Comparison of ENCODE assay signal across 12 cellular contexts in the genomic region with DNA sequence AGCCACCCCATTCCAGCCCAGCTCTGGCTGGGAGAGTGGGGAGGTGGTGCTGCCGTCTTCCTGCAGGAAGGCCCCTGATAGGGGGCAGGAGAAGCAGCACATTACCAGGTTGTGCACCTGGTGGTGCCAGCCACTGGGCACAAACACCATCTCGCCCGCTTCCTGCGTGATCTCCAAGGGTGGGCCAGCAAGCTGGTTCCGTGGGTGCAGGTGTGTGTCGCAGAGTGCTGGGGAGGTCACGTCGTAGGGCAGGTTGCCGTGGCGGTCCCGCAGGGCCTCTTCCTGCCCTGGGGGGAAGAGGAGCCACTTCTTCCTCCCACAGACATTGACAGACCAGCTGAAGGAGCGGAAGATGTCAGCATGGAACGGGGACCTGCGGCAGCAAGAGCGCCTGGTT. TPM values are rescaled to one million over a fixed set of nuclear protein-coding genes. Genes with fewer than 3 reads are reported as not detected.
DNase-seq lines count a peak whose midpoint lies in the region; ATAC-seq, FAIRE-seq and TF ChIP-seq lines count a peak whose summit lies in the region.
"Had no signal": no experiment of that assay in that cellular context is flagged by ENCODE, and none has a peak within 500 bp of the region (broad histone marks: within the 10 kb centered on the region; RNA-seq: fewer than 3 reads in every experiment).

No MANE protein-coding gene starts in this region.

- no peak for TF ChIP-seq RAD21 in GM12878 (IDR thresholded peaks at IDR 0.05; ENCODE audit: insufficient read depth, low read depth, low read length)

- POLR2A ChIA-PET in GM12878 (lab: Charles Lee): no interaction called here

- intact Hi-C loops in GM12878 (cut with micrococcal nuclease; ENCODE audit: unreplicated experiment): loop anchor here (10.0 kb wide), 1 partner anchor 51 kb away; no protein-coding TSS in a partner anchor
- intact Hi-C loops in esophagus squamous epithelium (cut with DNase I): no loop called here

- TF ChIP-seq POLR2A in GM12878 (IDR thresholded peaks at IDR 0.05; ENCODE audit: low read depth, low read length) (no peak), esophagus squamous epithelium (IDR thresholded peaks at IDR 0.05) (no peak)

- no peak overlapping the region for H4K91ac ChIP-seq in neuronal stem cell (ENCODE audit: low read depth, low read length, poor library complexity)

- RAD21 ChIA-PET in GM12878 (lab: Charles Lee; ENCODE audit: unreplicated experiment): no interaction called here

- H2AK5ac ChIP-seq in neuronal stem cell (ENCODE audit: low read depth, low read length): peak overlapping the region; percentile 50

- no peak overlapping the region for H2BK15ac ChIP-seq in neuronal stem cell (ENCODE audit: low read length)

- SMC1A ChIA-PET in GM12878 (lab: Charles Lee; ENCODE audit: uncharacterized antibody, unreplicated experiment): no interaction called here

- CTCF ChIA-PET in GM12878 (lab: Yijun Ruan, JAX): no interaction called here

- H3K27ac ChIP-seq in Karpas-422 (ENCODE audit: low read length): no peak overlapping the region
- H3K27ac ChIP-seq in GM12878 (ENCODE audit: control insufficient read depth, insufficient read depth): no peak overlapping the region
- H3K27ac ChIP-seq in neuronal stem cell (replicated peaks; ENCODE audit: low read length): no peak overlapping the region
- peak overlapping the region in 1 of 4 donors; percentile 92 for H3K27ac ChIP-seq in esophagus squamous epithelium

- H3K4me3 ChIP-seq in Karpas-422 (ENCODE audit: low read length) (peak overlapping the region; percentile 83; the same call in 1 of the 2 replicates), GM12878 (no peak overlapping the region), neuronal stem cell (ENCODE audit: low read length in 2 of 2) (peak overlapping the region in 1 of 2 donors; percentile 68), esophagus squamous epithelium (no peak overlapping the region), foreskin fibroblast (ENCODE audit: low read depth in 1 of 2, low read length in 2 of 2) (no peak overlapping the region)

- no peaks in the 10 kb centered on the region for H3K27me3 ChIP-seq in Karpas-422 (ENCODE audit: low read length)
- H3K27me3 ChIP-seq in GM12878 (replicated peaks in 1 of 2; ENCODE audit: control insufficient read depth in 2 of 2, insufficient read depth in 2 of 2, low read length in 1 of 2): no peaks in the 10 kb centered on the region
- H3K27me3 ChIP-seq in neuronal stem cell (ENCODE audit: control insufficient read depth in 3 of 3, insufficient read depth in 3 of 3, low read depth in 1 of 3, low read length in 3 of 3): peaks cover 0 to 1% (median 0%) of the 10 kb centered on the region in 3 experiments
- H3K27me3 ChIP-seq in esophagus squamous epithelium: no peaks in the 10 kb centered on the region

- peak overlapping the region; percentile 33 for H3K23ac ChIP-seq in neuronal stem cell (ENCODE audit: low read depth, low read length, poor library complexity)

- BruUV-seq in GM12878 (replicated peaks; lab: Mats Ljungman, UMichigan): no TSS peak

- no peaks in the 10 kb centered on the region for H3K27me3 Mint-ChIP-seq in T-helper 2 cell treated with Interferon-gamma antibody and Interleukin-4, amounts not matched to agents 5 μg/mL and 100 μg/mL, for 36 hours (ENCODE audit: low read depth)

- ATAC-seq in GM12878: no peak
- ATAC-seq in GM21737 (IDR thresholded peaks at IDR 0.05; ENCODE audit: unreplicated experiment): no peak

- H2AFZ ChIP-seq in Karpas-422 (ENCODE audit: low read length) (no peak overlapping the region), GM12878 (ENCODE audit: control insufficient read depth, low read depth, low read length) (no peak overlapping the region), neuronal stem cell (ENCODE audit: low read length) (no peak overlapping the region)

- 96% methylated on average over 15 of the region's 15 CpGs for WGBS in GM12878 (ENCODE audit: insufficient coverage, insufficient replicate concordance, low lambda C conversion rate, missing lambda C conversion rate)
- WGBS in neuronal stem cell (ENCODE audit: extremely low coverage in 2 of 2, insufficient read length in 2 of 2, insufficient replicate concordance in 1 of 2), 2 donors: no CpG with 5 or more reads among the region's 15 CpGs
- 60% methylated on average over 2 of the region's 15 CpGs; no CpG with 5 or more reads in 1 of the 2 donors for WGBS in esophagus squamous epithelium, 2 donors

- H3K4me1 ChIP-seq in Karpas-422 (ENCODE audit: low read length) (peaks cover 48% of the 10 kb centered on the region), GM12878 (ENCODE audit: control insufficient read depth, insufficient read depth, low read length) (peaks cover 3% of the 10 kb centered on the region; the same call in 1 of the 2 replicates), neuronal stem cell (ENCODE audit: control insufficient read depth in 2 of 2, insufficient read depth in 1 of 2, low read depth in 1 of 2, low read length in 2 of 2) (peaks cover 17% of the 10 kb centered on the region in 2 donors), esophagus squamous epithelium (peaks cover 31 to 67% (median 41%) of the 10 kb centered on the region in 3 donors)

- H4K8ac ChIP-seq in neuronal stem cell (ENCODE audit: low read depth, low read length): no peak overlapping the region

- H3K4me1 Mint-ChIP-seq in T-helper 2 cell treated with Interferon-gamma antibody and Interleukin-4, amounts not matched to agents 5 μg/mL and 100 μg/mL, for 36 hours (ENCODE audit: low read depth): peaks cover 17% of the 10 kb centered on the region

- no peak for FAIRE-seq in GM12878 (lab: Jason Lieb, UNC)

- no peak for TF ChIP-seq CTCF in GM12878 (IDR thresholded peaks at IDR 0.05 in 2 of 3, conservative IDR thresholded peaks at IDR 0.05 in 1 of 3; ENCODE audit: control insufficient read depth in 2 of 3, extremely low read depth in 1 of 3, insufficient read depth in 1 of 3, low read depth in 3 of 3, low read length in 3 of 3)
- no peak for TF ChIP-seq CTCF in esophagus squamous epithelium (IDR thresholded peaks at IDR 0.05)
- no peak for TF ChIP-seq CTCF in foreskin fibroblast (IDR thresholded peaks at IDR 0.05; ENCODE audit: low read depth, low read length)

- no peak overlapping the region for H2BK12ac ChIP-seq in neuronal stem cell (ENCODE audit: low read length)

- no peak overlapping the region for H2BK120ac ChIP-seq in neuronal stem cell (ENCODE audit: low read depth, low read length)

- H2BK5ac ChIP-seq in neuronal stem cell (ENCODE audit: low read length): peak overlapping the region; percentile 89

- no peaks in the 10 kb centered on the region for H3K36me3 Mint-ChIP-seq in T-helper 2 cell treated with Interferon-gamma antibody and Interleukin-4, amounts not matched to agents 5 μg/mL and 100 μg/mL, for 36 hours (ENCODE audit: low read depth)

- H3K79me1 ChIP-seq in neuronal stem cell (ENCODE audit: low read depth, low read length): peaks cover 31% of the 10 kb centered on the region

- H3K36me3 ChIP-seq in Karpas-422 (ENCODE audit: insufficient read depth, low read length): no peaks in the 10 kb centered on the region
- peaks cover 0 to 6% of the 10 kb centered on the region in 2 experiments; a peak in 3 of 4 replicates for H3K36me3 ChIP-seq in GM12878 (ENCODE audit: control insufficient read depth in 2 of 2, insufficient read depth in 2 of 2, low read length in 1 of 2)
- H3K36me3 ChIP-seq in neuronal stem cell (replicated peaks in 1 of 2; ENCODE audit: control insufficient read depth in 2 of 2, insufficient read depth in 2 of 2, low read length in 2 of 2): peaks cover 27 to 36% of the 10 kb centered on the region in 2 donors
- peaks cover 0 to 23% (median 12%) of the 10 kb centered on the region in 3 donors for H3K36me3 ChIP-seq in esophagus squamous epithelium

- H3K4me3 Mint-ChIP-seq in T-helper 2 cell treated with Interferon-gamma antibody and Interleukin-4, amounts not matched to agents 5 μg/mL and 100 μg/mL, for 36 hours: peak overlapping the region; percentile 94

- H3K9ac ChIP-seq in Karpas-422 (ENCODE audit: low read length) (no peak overlapping the region), GM12878 (ENCODE audit: control insufficient read depth, insufficient read depth, low read length) (no peak overlapping the region), neuronal stem cell (ENCODE audit: low read depth, low read length, poor library complexity) (no peak overlapping the region)

- no peak overlapping the region for H3K27ac Mint-ChIP-seq in T-helper 2 cell treated with Interferon-gamma antibody and Interleukin-4, amounts not matched to agents 5 μg/mL and 100 μg/mL, for 36 hours

- in situ Hi-C loops in GM12878 (cut with MboI): no loop called here

- H3K9me3 Mint-ChIP-seq in T-helper 2 cell treated with Interferon-gamma antibody and Interleukin-4, amounts not matched to agents 5 μg/mL and 100 μg/mL, for 36 hours: no peaks in the 10 kb centered on the region

- H3K4me2 ChIP-seq in Karpas-422 (ENCODE audit: low read depth, low read length, poor library complexity, severe bottlenecking): peak overlapping the region; percentile 79
- peak overlapping the region; percentile 93; the same call in 1 of the 2 replicates for H3K4me2 ChIP-seq in GM12878 (ENCODE audit: control insufficient read depth, insufficient read depth)
- no peak overlapping the region for H3K4me2 ChIP-seq in neuronal stem cell (ENCODE audit: insufficient read depth, low read length, poor library complexity, severe bottlenecking)

- H3K18ac ChIP-seq in neuronal stem cell (ENCODE audit: low read length): no peak overlapping the region

- H3K4ac ChIP-seq in neuronal stem cell (ENCODE audit: low read length): no peak overlapping the region

- H3K79me2 ChIP-seq in Karpas-422 (ENCODE audit: low read length) (peaks cover 48% of the 10 kb centered on the region), GM12878 (ENCODE audit: control insufficient read depth, insufficient read depth, low read length) (peaks cover 31% of the 10 kb centered on the region)

- no peak for TF ChIP-seq EP300 in GM12878 (IDR thresholded peaks at IDR 0.05; ENCODE audit: borderline replicate concordance in 1 of 2, control insufficient read depth in 1 of 2, low read depth in 2 of 2, low read length in 2 of 2)

- H3K9me3 ChIP-seq in Karpas-422 (ENCODE audit: low read length) (no peaks in the 10 kb centered on the region), GM12878 (replicated peaks; ENCODE audit: control insufficient read depth, insufficient read depth, low read length) (no peaks in the 10 kb centered on the region), neuronal stem cell (replicated peaks in 1 of 2; ENCODE audit: control insufficient read depth in 2 of 2, insufficient read depth in 1 of 2, low read depth in 1 of 2, low read length in 2 of 2) (no peaks in the 10 kb centered on the region), esophagus squamous epithelium (no peaks in the 10 kb centered on the region)

- DNase-seq in T-helper 2 cell treated with Interferon-gamma antibody and Interleukin-4, amounts not matched to agents 5 μg/mL and 100 μg/mL, for 36 hours (ENCODE audit: low spot score): no peak
- no peak for DNase-seq in T-helper 2 cell
- no peak for DNase-seq in Karpas-422
- no peak for DNase-seq in GM12878 (ENCODE audit: low read depth, low spot score)
- DNase-seq in neuronal stem cell (ENCODE audit: low spot score): no peak
- DNase-seq in esophagus squamous epithelium (lab: John Stamatoyannopoulos, UW): no peak
- DNase-seq in foreskin fibroblast: no peak
- DNase-seq: activated CD4-positive, CD25-positive, alpha-beta regulatory T cell; NCI-H1048; NCI-H446 treated with DMSO at 0.1 percent for 48 hours; Right ventricle myocardium superior had no signal

- H3K14ac ChIP-seq in neuronal stem cell (ENCODE audit: low read length): no peak overlapping the region

- no peaks in the 10 kb centered on the region for H3K9me2 ChIP-seq in Karpas-422 (replicated peaks; ENCODE audit: insufficient read depth, low read length)

- H4K20me1 ChIP-seq in Karpas-422 (ENCODE audit: insufficient read depth, low read depth, low read length) (peaks cover 13% of the 10 kb centered on the region), GM12878 (ENCODE audit: control insufficient read depth, insufficient read depth) (no peaks in the 10 kb centered on the region)

RNA-seq across cellular contexts. Expression of a gene that starts 1.8 kb away (rescaled TPM):
- total RNA-seq in Karpas-422 (2014; rRNA removed; shearing (Covaris generic); ENCODE audit: low replicate concordance): 25.3 and 40.0 TPM in 2 replicates
- total RNA-seq in GM12878 (2013; cell fraction: nucleolus; rRNA removed): 61.0 and 62.5 TPM in 2 replicates
- total RNA-seq in GM12878 (2014; rRNA removed): 34.8 and 37.1 TPM in 2 replicates
- 15.9 and 17.6 TPM in 2 replicates for total RNA-seq in GM12878 (2014; rRNA removed; fragmentation: Illumina TruSeq; extraction: Trizol)
- 24.2 and 30.0 TPM in 2 replicates for total RNA-seq in GM12878 (2021)
- polyA plus RNA-seq in GM12878 (2011; ENCODE audit: low read depth): 4.3 TPM
- polyA plus RNA-seq in GM12878 (2011; rRNA removed): 7.1 and 12.2 TPM in 2 replicates
- 16.0 and 18.0 TPM in 2 replicates for polyA plus RNA-seq in GM12878 (2011; cell fraction: cytosol; rRNA removed)
- polyA plus RNA-seq in GM12878 (2011; cell fraction: nucleus; rRNA removed): 40.7 and 47.0 TPM in 2 replicates
- 9.4 and 12.9 TPM in 2 replicates for polyA plus RNA-seq in GM12878 (2012)
- polyA plus RNA-seq in GM12878 (2014; fragmentation: Illumina TruSeq; extraction: Trizol): 5.3 and 10.4 TPM in 2 replicates
- polyA plus RNA-seq in GM12878 (2014; fragmentation: Nextera tagmentation; extraction: Ambion mirVana): 1 to 10 TPM in 1 of 2 experiments, under 1 TPM in 1; 0.89 to 3.5 TPM
- polyA plus RNA-seq in GM12878 (2014; rRNA removed): 19.3 and 24.5 TPM in 2 replicates
- 10 to 100 TPM; 33.0 to 38.3 TPM for polyA plus RNA-seq in GM12878 (2016; fragmentation: Nextera tagmentation; extraction: Ambion mirVana)
- polyA minus RNA-seq in GM12878 (2011; rRNA and poly(A)+ RNA removed): 27.6 and 45.7 TPM in 2 replicates
- 8.2 and 9.9 TPM in 2 replicates for polyA minus RNA-seq in GM12878 (2011; cell fraction: cytosol; rRNA and poly(A)+ RNA removed)
- 63.5 and 92.1 TPM in 2 replicates for polyA minus RNA-seq in GM12878 (2011; cell fraction: nucleus; rRNA and poly(A)+ RNA removed)
- 6.4 TPM for polyA plus RNA-seq in neuronal stem cell (2013, experiment 1 of 2)
- polyA plus RNA-seq in neuronal stem cell (2013, experiment 2 of 2): 5.6 TPM
- 10 to 100 TPM; 13.4 to 20.0 (median 16.7) TPM for total RNA-seq in esophagus squamous epithelium

RNA-seq across cellular contexts. Expression of a gene that starts 1.9 kb away (rescaled TPM):
- total RNA-seq in Karpas-422 (2014; rRNA removed; shearing (Covaris generic); ENCODE audit: low replicate concordance): 15.3 and 27.1 TPM in 2 replicates
- 52.2 and 55.8 TPM in 2 replicates for total RNA-seq in GM12878 (2013; cell fraction: nucleolus; rRNA removed)
- 35.6 and 36.9 TPM in 2 replicates for total RNA-seq in GM12878 (2014; rRNA removed)
- total RNA-seq in GM12878 (2014; rRNA removed; fragmentation: Illumina TruSeq; extraction: Trizol): 22.3 and 23.3 TPM in 2 replicates
- total RNA-seq in GM12878 (2021): 28.1 and 28.2 TPM in 2 replicates
- polyA plus RNA-seq in GM12878 (2011; ENCODE audit: low read depth): 18.4 TPM
- polyA plus RNA-seq in GM12878 (2011; rRNA removed): 23.4 and 27.1 TPM in 2 replicates
- 31.8 and 34.3 TPM in 2 replicates for polyA plus RNA-seq in GM12878 (2011; cell fraction: cytosol; rRNA removed)
- polyA plus RNA-seq in GM12878 (2011; cell fraction: nucleus; rRNA removed): 32.7 and 41.3 TPM in 2 replicates
- polyA plus RNA-seq in GM12878 (2012): 18.0 and 23.5 TPM in 2 replicates
- polyA plus RNA-seq in GM12878 (2014; fragmentation: Illumina TruSeq; extraction: Trizol): 20.6 and 21.4 TPM in 2 replicates
- 1 to 10 TPM; 1.3 to 3.5 TPM for polyA plus RNA-seq in GM12878 (2014; fragmentation: Nextera tagmentation; extraction: Ambion mirVana)
- 23.2 and 24.4 TPM in 2 replicates for polyA plus RNA-seq in GM12878 (2014; rRNA removed)
- polyA plus RNA-seq in GM12878 (2016; fragmentation: Nextera tagmentation; extraction: Ambion mirVana): 10 to 100 TPM; 37.6 to 39.6 TPM
- polyA minus RNA-seq in GM12878 (2011; rRNA and poly(A)+ RNA removed): 23.9 and 33.6 TPM in 2 replicates
- polyA minus RNA-seq in GM12878 (2011; cell fraction: cytosol; rRNA and poly(A)+ RNA removed): 7.1 and 9.3 TPM in 2 replicates
- polyA minus RNA-seq in GM12878 (2011; cell fraction: nucleus; rRNA and poly(A)+ RNA removed): 27.2 and 38.2 TPM in 2 replicates
- polyA plus RNA-seq in neuronal stem cell (2013, experiment 1 of 2): 27.1 TPM
- polyA plus RNA-seq in neuronal stem cell (2013, experiment 2 of 2): 25.3 TPM
- total RNA-seq in esophagus squamous epithelium: 10 to 100 TPM; 11.3 to 28.5 (median 20.2) TPM
